In the genomic region with DNA sequence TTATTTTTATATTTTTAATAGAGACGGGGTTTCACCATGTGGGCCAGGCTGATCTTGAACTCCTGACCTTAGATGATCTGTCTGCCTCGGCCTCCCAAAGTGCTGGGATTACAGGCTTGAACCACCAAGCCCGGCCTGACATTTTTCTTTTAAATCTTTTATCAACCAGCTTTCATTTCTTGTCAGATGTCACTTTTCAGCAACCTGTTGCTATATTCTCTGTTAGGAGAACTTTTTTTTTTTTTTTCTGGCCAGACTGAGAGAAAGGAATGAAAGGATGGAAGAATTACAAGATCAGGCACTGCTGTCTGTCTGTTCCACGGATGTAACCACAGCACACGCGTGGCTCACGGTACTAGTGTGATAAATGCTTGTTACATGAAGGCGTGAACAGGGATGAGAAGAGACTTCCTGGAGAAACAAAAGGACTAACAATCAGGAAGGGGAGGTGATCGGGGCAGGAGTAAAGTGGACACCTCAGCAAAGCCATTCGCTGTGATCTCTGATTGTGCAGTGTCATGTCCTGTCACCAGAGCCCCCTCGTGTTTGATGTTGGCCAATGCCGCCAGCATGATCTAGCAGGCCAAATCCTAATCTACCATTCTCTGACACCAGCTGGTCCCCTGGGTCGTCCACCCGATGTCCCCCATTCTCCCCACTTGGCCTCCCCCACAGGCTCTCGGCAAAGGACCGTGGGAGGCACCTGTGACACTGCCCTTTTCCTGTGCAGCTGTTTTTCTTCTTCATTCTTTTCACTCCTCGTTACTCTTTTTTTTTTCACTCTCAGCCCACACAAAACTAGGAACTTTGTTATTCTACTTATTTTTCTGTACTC, we compare ENCODE assay signal across 8 cellular contexts.
DNase-seq lines count a peak whose midpoint lies in the region; ATAC-seq and TF ChIP-seq lines count a peak whose summit lies in the region.

No MANE protein-coding gene starts in this region.

- H3K27me3 Mint-ChIP-seq in Calu3 (ENCODE audit: unreplicated experiment) = no peaks in the 10 kb centered on the region
- no peaks in the 10 kb centered on the region for H3K27me3 Mint-ChIP-seq in activated T-cell treated with anti-CD3 and anti-CD28 coated beads, Interleukin-2, amount 50 U/mL, for 4 hours (ENCODE audit: low read depth)
- H3K27me3 Mint-ChIP-seq in osteocyte (ENCODE audit: unreplicated experiment) = no peaks in the 10 kb centered on the region

- H3K4me1 ChIP-seq in foreskin keratinocyte = peaks cover 27% of the 10 kb centered on the region

- peak overlapping the region; percentile 99 for H3K27ac Mint-ChIP-seq in Calu3 (ENCODE audit: unreplicated experiment)
- H3K27ac Mint-ChIP-seq in osteocyte (ENCODE audit: unreplicated experiment) = peak overlapping the region; percentile 98

- H3K4me3 Mint-ChIP-seq in Calu3 (ENCODE audit: low read depth, unreplicated experiment) (peak overlapping the region; percentile 80), osteocyte (ENCODE audit: unreplicated experiment) (peak overlapping the region; percentile 15)
- H3K4me3 Mint-ChIP-seq in activated T-cell treated with anti-CD3 and anti-CD28 coated beads, Interleukin-2, amount 50 U/mL, for 4 hours = peak overlapping the region; percentile 90

- peak; percentile 17 for TF ChIP-seq CTCF in Calu3 (IDR thresholded peaks at IDR 0.05; ENCODE audit: unreplicated experiment)
- no peak for TF ChIP-seq CTCF in foreskin keratinocyte (conservative IDR thresholded peaks at IDR 0.05)
- no peak for TF ChIP-seq CTCF in osteocyte (IDR thresholded peaks at IDR 0.05)

- H3K36me3 Mint-ChIP-seq in Calu3 (ENCODE audit: insufficient read depth, unreplicated experiment) (peaks cover 65% of the 10 kb centered on the region), osteocyte (ENCODE audit: unreplicated experiment) (peaks cover 4% of the 10 kb centered on the region)
- peaks cover 9% of the 10 kb centered on the region for H3K36me3 Mint-ChIP-seq in activated T-cell treated with anti-CD3 and anti-CD28 coated beads, Interleukin-2, amount 50 U/mL, for 4 hours (ENCODE audit: insufficient read depth)

- no peaks in the 10 kb centered on the region for H3K27me3 ChIP-seq in foreskin keratinocyte

- no TSS peak for BruUV-seq in Calu3 (replicated peaks; lab: Mats Ljungman, UMichigan)

- H3K4me1 Mint-ChIP-seq in Calu3 (ENCODE audit: low read depth, unreplicated experiment) (peaks cover 53% of the 10 kb centered on the region), osteocyte (ENCODE audit: unreplicated experiment) (peaks cover 51% of the 10 kb centered on the region)
- H3K4me1 Mint-ChIP-seq in activated T-cell treated with anti-CD3 and anti-CD28 coated beads, Interleukin-2, amount 50 U/mL, for 4 hours (ENCODE audit: low read depth) = peaks cover 58% of the 10 kb centered on the region

- intact Hi-C loops in Calu3 (cut with micrococcal nuclease; ENCODE audit: unreplicated experiment) = no loop called here

- no peaks in the 10 kb centered on the region for H3K9me3 Mint-ChIP-seq in Calu3 (ENCODE audit: low read depth, unreplicated experiment)
- no peaks in the 10 kb centered on the region for H3K9me3 Mint-ChIP-seq in activated T-cell treated with anti-CD3 and anti-CD28 coated beads, Interleukin-2, amount 50 U/mL, for 4 hours
- H3K9me3 Mint-ChIP-seq in osteocyte (ENCODE audit: unreplicated experiment) = no peaks in the 10 kb centered on the region

- CTCF ChIA-PET in Calu3 (lab: Charles Lee) = interaction anchor here (0.5 to 3.4 kb wide), 10 partner anchors 27 to 315 kb away, joined by 3 to 52 read pairs (median 8); no protein-coding TSS in a partner anchor

- H3K27ac ChIP-seq in foreskin keratinocyte = peak overlapping the region; percentile 96

- peak; percentile 70 for DNase-seq in Calu3
- peak; percentile 64 for DNase-seq in NCI-H510A (lab: John Stamatoyannopoulos, UW)
- DNase-seq in activated T-cell treated with anti-CD3 and anti-CD28 coated beads, Interleukin-2, amount 50 U/mL, for 4 hours = peak; percentile 20
- no peak for DNase-seq in foreskin keratinocyte
- DNase-seq in osteocyte (ENCODE audit: extremely low spot score, unreplicated experiment) = no peak
- DNase-seq in iPS-NIHi7 (ENCODE audit: extremely low spot score) = no peak

- ATAC-seq in GM21786 (IDR thresholded peaks at IDR 0.05; ENCODE audit: unreplicated experiment) (peak; percentile 28), foreskin keratinocyte (no peak), GM18873 (IDR thresholded peaks at IDR 0.05; ENCODE audit: low FRiP score, unreplicated experiment) (no peak)
- no peak for ATAC-seq in activated T-cell treated with anti-CD3 and anti-CD28 coated beads, Interleukin-2, amount 50 U/mL, for 4 hours

Comparison
In these comparisons a context has a peak if more than half of its experiments do, and no peak if none do; other contexts are left out.
1. DNase-seq: peak in Calu3 (single experiment), NCI-H510A (single experiment) and activated T-cell treated with anti-CD3 and anti-CD28 coated beads, Interleukin-2, amount 50 U/mL, for 4 hours (single experiment); none in foreskin keratinocyte (0 of 2), osteocyte (single experiment) and iPS-NIHi7 (single experiment).
2. H3K4me3 Mint-ChIP-seq: peak in every context shown above with its lines; median percentile 90 in activated T-cell treated with anti-CD3 and anti-CD28 coated beads, Interleukin-2, amount 50 U/mL, for 4 hours; 80 in Calu3; 15 in osteocyte.